ENCODE assay signal across 1 cellular context in the genomic region with DNA sequence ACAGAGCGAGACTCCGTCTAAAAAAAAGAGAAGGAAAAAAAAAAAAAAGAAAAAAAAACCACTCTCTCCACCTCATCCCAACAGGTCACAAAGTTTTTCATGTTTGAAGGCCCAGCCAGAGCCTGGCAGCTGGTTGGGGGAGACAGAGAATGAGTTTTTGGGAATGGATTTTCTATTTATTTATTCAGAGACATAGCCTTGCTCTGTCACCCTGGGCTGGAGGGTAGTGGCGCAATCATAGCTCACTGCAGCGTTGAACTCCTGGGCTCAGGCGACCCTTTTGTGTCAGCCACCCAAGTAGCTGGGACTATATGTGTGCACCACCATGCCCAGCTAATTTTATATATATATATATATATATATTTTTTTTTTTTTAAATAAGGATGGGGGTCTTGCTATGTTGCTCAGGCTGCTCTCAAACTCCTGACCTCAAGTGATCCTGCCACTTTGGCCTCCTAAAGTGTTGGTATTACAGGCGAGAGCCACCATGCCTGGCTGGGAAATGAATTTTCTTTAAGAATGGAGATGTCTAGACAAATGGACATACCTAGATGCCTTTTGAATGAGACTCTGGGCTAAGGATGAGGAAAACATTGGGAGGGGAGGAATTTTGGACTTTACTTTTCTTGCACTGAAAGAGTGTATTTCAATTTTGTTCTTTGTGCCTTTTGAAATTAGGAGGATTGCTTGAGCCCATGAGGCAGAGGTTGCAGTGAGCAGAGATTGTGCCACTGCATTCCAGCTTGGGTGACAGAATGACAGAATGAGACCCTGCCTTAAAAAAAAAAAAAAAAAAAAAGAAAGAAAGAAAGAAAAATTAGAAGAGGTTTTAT.
TF ChIP-seq lines count a peak whose summit lies in the region.

No MANE protein-coding gene starts in this region.

TF ChIP-seq in HepG2, 621 proteins besides CTCF, POLR2A, EP300 and RAD21:
- TF ChIP-seq TEAD2 (CRISPR knock-in tag; IDR thresholded peaks at IDR 0.05) = no peak
- no peak for TF ChIP-seq ZNF549 (CRISPR knock-in tag; IDR thresholded peaks at IDR 0.05)
- TF ChIP-seq AHDC1 (CRISPR knock-in tag; IDR thresholded peaks at IDR 0.05; ENCODE audit: borderline replicate concordance) = no peak
- TF ChIP-seq, protein P1, sequence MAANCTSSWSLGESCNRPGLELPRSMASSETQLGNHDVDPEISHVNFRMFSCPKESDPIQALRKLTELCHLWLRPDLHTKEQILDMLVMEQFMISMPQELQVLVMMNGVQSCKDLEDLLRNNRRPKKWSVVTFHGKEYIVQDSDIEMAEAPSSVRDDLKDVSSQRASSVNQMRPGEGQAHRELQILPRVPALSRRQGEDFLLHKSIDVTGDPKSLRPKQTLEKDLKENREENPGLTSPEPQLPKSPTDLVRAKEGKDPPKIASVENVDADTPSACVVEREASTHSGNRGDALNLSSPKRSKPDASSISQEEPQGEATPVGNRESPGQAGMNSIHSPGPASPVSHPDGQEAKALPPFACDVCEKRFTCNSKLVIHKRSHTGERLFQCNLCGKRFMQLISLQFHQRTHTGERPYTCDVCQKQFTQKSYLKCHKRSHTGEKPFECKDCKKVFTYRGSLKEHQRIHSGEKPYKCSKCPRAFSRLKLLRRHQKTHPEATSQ (CRISPR knock-in tag; IDR thresholded peaks at IDR 0.05; ENCODE audit: borderline replicate concordance) = no peak
- no peak for TF ChIP-seq ZNF546 (CRISPR knock-in tag; conservative IDR thresholded peaks at IDR 0.05)
- no peak for TF ChIP-seq MAZ (IDR thresholded peaks at IDR 0.05; ENCODE audit: borderline replicate concordance, low read depth, low read length)
- TF ChIP-seq MAZ (CRISPR knock-in tag; IDR thresholded peaks at IDR 0.05; ENCODE audit: low read depth) = no peak
- no peak for TF ChIP-seq SAP130 (CRISPR knock-in tag; IDR thresholded peaks at IDR 0.05; ENCODE audit: low read depth)
- no peak for TF ChIP-seq ZNF670 (CRISPR knock-in tag; IDR thresholded peaks at IDR 0.05; ENCODE audit: borderline replicate concordance)
- no peak for TF ChIP-seq ZC3H4 (CRISPR knock-in tag; IDR thresholded peaks at IDR 0.05; ENCODE audit: borderline replicate concordance)
- no peak for TF ChIP-seq SIX1 (CRISPR knock-in tag; IDR thresholded peaks at IDR 0.05; ENCODE audit: borderline replicate concordance)
- no peak for TF ChIP-seq IRX3 (CRISPR knock-in tag; IDR thresholded peaks at IDR 0.05; ENCODE audit: borderline replicate concordance, low read depth)
- no peak for TF ChIP-seq NCOA5 (CRISPR knock-in tag; IDR thresholded peaks at IDR 0.05)
- no peak for TF ChIP-seq ZNF747 (CRISPR knock-in tag; IDR thresholded peaks at IDR 0.05; ENCODE audit: borderline replicate concordance)
- TF ChIP-seq SAFB2 (CRISPR knock-in tag; IDR thresholded peaks at IDR 0.05; ENCODE audit: borderline replicate concordance, low read depth) = no peak
- no peak for TF ChIP-seq ZNF138 (CRISPR knock-in tag; IDR thresholded peaks at IDR 0.05; ENCODE audit: low read depth)
- TF ChIP-seq CBX5 (CRISPR knock-in tag; IDR thresholded peaks at IDR 0.05; ENCODE audit: borderline replicate concordance) = no peak
TF ChIP-seq in HepG2: peak in this region for 0.
